In the genomic region with DNA sequence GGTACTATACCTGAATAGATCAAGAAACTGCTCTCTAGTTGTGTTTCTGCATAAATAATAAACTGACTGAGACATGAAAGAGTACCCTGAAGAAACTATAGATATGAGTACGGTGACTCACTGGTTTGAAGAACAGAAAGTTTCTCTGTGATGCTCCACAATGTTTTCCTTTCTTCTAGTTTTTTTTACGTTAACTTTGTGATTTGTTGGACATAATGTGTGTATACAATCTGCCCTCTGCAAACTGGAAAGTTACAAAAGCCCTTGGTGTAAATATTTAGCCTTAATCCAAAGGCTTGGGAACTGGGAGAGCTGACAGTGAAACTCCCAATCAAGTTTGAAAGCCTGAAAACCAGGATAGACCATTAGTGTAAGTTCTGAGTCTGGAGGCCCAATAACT, we compare ENCODE assay signal across 25 cellular contexts.
"Had no signal": no experiment of that assay in that cellular context is flagged by ENCODE, and none has a peak within 500 bp of the region (broad histone marks: within the 10 kb centered on the region; RNA-seq: fewer than 3 reads in every experiment).

No MANE protein-coding gene starts in this region.

- H3K9ac ChIP-seq: neural progenitor cell had no signal

- H3K4me3 ChIP-seq: dorsolateral prefrontal cortex, gastroesophageal sphincter, heart right ventricle, lung, mucosa of descending colon, neural progenitor cell, prostate gland, skin epidermis, suprapubic skin, transverse colon, upper lobe of right lung, uterus had no signal

- H3K36me3 ChIP-seq: gastroesophageal sphincter, heart right ventricle, neural progenitor cell, prostate gland, suprapubic skin, transverse colon, upper lobe of right lung, uterus had no signal

- H3K27me3 ChIP-seq: gastroesophageal sphincter, neural progenitor cell, suprapubic skin, upper lobe of right lung, uterus had no signal

- DNase-seq: cerebellar nuclear complex; dorsolateral prefrontal cortex; effector CD4-positive, alpha-beta T cell; foreskin fibroblast; heart right ventricle; hippocampal formation; immature natural killer cell; left ventricle myocardium superior; mucosa of descending colon; naive B cell; right cardiac atrium; stimulated activated CD4-positive, alpha-beta T cell treated with anti-CD3 and anti-CD28 coated beads, Interleukin-1b, Interleukin-23, amount 100 ng/mL, for 48 hours; stimulated activated CD4-positive, alpha-beta T cell treated with anti-CD3 and anti-CD28 coated beads, Interleukin-4, amount 100 ng/mL, for 1 hour; stimulated activated CD8-positive, alpha-beta memory T cell treated with anti-CD3 and anti-CD28 coated beads, Interleukin-4, amount 100 ng/mL, for 48 hours; stimulated activated naive CD4-positive, alpha-beta T cell; stimulated activated naive CD8-positive, alpha-beta T cell treated with anti-CD3 and anti-CD28 coated beads, Interleukin-15, amount 100 ng/mL, for 72 hours; transverse colon; upper lobe of right lung; uterus had no signal

- H2AFZ ChIP-seq: neural progenitor cell had no signal

- H3K4me2 ChIP-seq: neural progenitor cell had no signal

- H3K27ac ChIP-seq: dorsolateral prefrontal cortex, gastroesophageal sphincter, heart right ventricle, neural progenitor cell, skin epidermis, suprapubic skin, transverse colon, upper lobe of right lung, uterus had no signal

- H3K4me1 ChIP-seq: gastroesophageal sphincter, neural progenitor cell, suprapubic skin, uterus had no signal

- H3K9me3 ChIP-seq: gastroesophageal sphincter, heart right ventricle, mucosa of descending colon, prostate gland, suprapubic skin, transverse colon, upper lobe of right lung, uterus had no signal

- ATAC-seq: gastroesophageal sphincter; heart right ventricle; left ventricle myocardium superior; mucosa of descending colon; right cardiac atrium; stimulated activated naive CD8-positive, alpha-beta T cell treated with anti-CD3 and anti-CD28 coated beads, Interleukin-15, amount 100 ng/mL, for 72 hours; upper lobe of right lung had no signal
